Comparison of ENCODE assay signal across 11 cellular contexts in genomic region chr5:102231693-102232619, GRCh38.
A peak's percentile ranks its signal among the peaks of the same experiment; 100 is the strongest.
DNase-seq lines count a peak whose midpoint lies in the region; ATAC-seq and TF ChIP-seq lines count a peak whose summit lies in the region.
"Had no signal": no experiment of that assay in that cellular context is flagged by ENCODE, and none has a peak within 500 bp of the region (broad histone marks: within the 10 kb centered on the region; RNA-seq: fewer than 3 reads in every experiment).

No MANE protein-coding gene starts in this region.

- no peaks in the 10 kb centered on the region for H3K27me3 ChIP-seq in left lung

- no peak overlapping the region for H3K27ac Mint-ChIP-seq in T-helper 17 cell

- ATAC-seq in GM18868 (IDR thresholded peaks at IDR 0.05; ENCODE audit: unreplicated experiment), result peak; percentile 93
- ATAC-seq in GM21515 (IDR thresholded peaks at IDR 0.05; ENCODE audit: unreplicated experiment), result peak; percentile 56
- peak; percentile 73 for ATAC-seq in HG03196 (IDR thresholded peaks at IDR 0.05; ENCODE audit: unreplicated experiment)
- ATAC-seq in left lung, result peak; percentile 90
- no peak for ATAC-seq in T-helper 17 cell

- intact Hi-C loops in left lung (cut with DNase I), result no loop called here

- no peak overlapping the region for H3K4me3 ChIP-seq in left lung
- H3K4me3 ChIP-seq: coronary artery had no signal

- peaks cover 0 to 7% of the 10 kb centered on the region in 2 donors for H3K36me3 ChIP-seq in left lung

- H3K9me3 ChIP-seq in left lung (no peaks in the 10 kb centered on the region), T-helper 17 cell (ENCODE audit: control insufficient read depth, low read length, poor library complexity, severe bottlenecking) (no peaks in the 10 kb centered on the region)

- DNase-seq in left lung, result peak; percentile 20 to 71
- no peak for DNase-seq in ecto neural progenitor cell (ENCODE audit: low spot score)
- no peak for DNase-seq in NCI-H1417 treated with DMSO at 0.1 percent for 48 hours (lab: John Stamatoyannopoulos, UW)
- no peak for DNase-seq in T-helper 17 cell
- DNase-seq: activated T-cell treated with anti-CD3 and anti-CD28 coated beads for 4 hours, hippocampal formation, NCI-H146 had no signal

- H3K4me1 Mint-ChIP-seq in T-helper 17 cell, result peaks cover 12% of the 10 kb centered on the region

- no peak overlapping the region for H3K4me3 Mint-ChIP-seq in T-helper 17 cell

- H3K27ac ChIP-seq in left lung, result peak overlapping the region; percentile 34 to 76
- H3K27ac ChIP-seq: coronary artery had no signal

- H3K36me3 Mint-ChIP-seq in T-helper 17 cell (ENCODE audit: low read depth), result no peaks in the 10 kb centered on the region

- TF ChIP-seq CTCF in left lung (IDR thresholded peaks at IDR 0.05), result no peak

- H3K4me1 ChIP-seq in left lung, result no peaks in the 10 kb centered on the region

- peaks cover 21% of the 10 kb centered on the region for H3K27me3 Mint-ChIP-seq in T-helper 17 cell

Comparison
In these comparisons a context has a peak if more than half of its experiments do, and no peak if none do; other contexts are left out.
1. DNase-seq: peak in left lung (2 of 2); none in ecto neural progenitor cell (single experiment), NCI-H1417 treated with DMSO at 0.1 percent for 48 hours (single experiment) and T-helper 17 cell (0 of 3).